In the genomic region with DNA sequence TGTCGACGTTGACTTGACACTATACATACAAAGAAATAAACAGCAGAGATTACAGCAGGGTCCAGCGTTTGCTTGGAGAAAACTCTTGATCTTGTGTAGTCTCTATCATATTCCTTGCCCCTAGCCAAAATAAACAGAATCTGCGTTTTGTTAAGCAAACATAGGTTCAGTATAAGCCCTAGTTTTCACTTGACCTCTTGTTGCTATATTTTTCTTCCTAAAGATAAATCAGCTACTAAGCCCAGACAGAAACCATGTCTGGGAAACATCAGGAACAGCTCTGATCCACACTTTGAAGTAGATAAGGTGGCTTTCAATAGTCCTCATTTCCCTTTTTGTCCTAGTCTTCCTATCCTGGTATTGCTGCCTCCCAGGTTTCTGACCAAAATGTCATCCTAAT, we compare ENCODE assay signal across 23 cellular contexts.
DNase-seq lines count a peak whose midpoint lies in the region; FAIRE-seq and TF ChIP-seq lines count a peak whose summit lies in the region.
"Had no signal": no experiment of that assay in that cellular context is flagged by ENCODE, and none has a peak within 500 bp of the region (broad histone marks: within the 10 kb centered on the region; RNA-seq: fewer than 3 reads in every experiment).

No MANE protein-coding gene starts in this region.

- FAIRE-seq in GM19239 (lab: Jason Lieb, UNC) = no peak
- FAIRE-seq: D721Med had no signal

- no peak overlapping the region for H3K4me3 Mint-ChIP-seq in nephron
- H3K4me3 Mint-ChIP-seq: activated CD8-positive, alpha-beta T cell treated with anti-CD3 and anti-CD28 coated beads for 36 hours; activated naive CD4-positive, alpha-beta T cell treated with anti-CD3 and anti-CD28 coated beads, Interleukin-2, amount 50 U/mL, for 24 hours; activated T-helper 17 cell treated with anti-CD3 and anti-CD28 coated beads, Interleukin-2, amount 50 U/mL, for 72 hours; memory B cell had no signal

- H3K9me3 Mint-ChIP-seq in nephron = peaks cover 4% of the 10 kb centered on the region
- H3K9me3 Mint-ChIP-seq: activated CD8-positive, alpha-beta T cell treated with anti-CD3 and anti-CD28 coated beads for 36 hours; activated naive CD4-positive, alpha-beta T cell treated with anti-CD3 and anti-CD28 coated beads, Interleukin-2, amount 50 U/mL, for 24 hours had no signal

- DNase-seq in DMS53 (lab: John Stamatoyannopoulos, UW) (peak; percentile 7), DMS53 treated with DMSO at 0.1 percent for 48 hours (lab: John Stamatoyannopoulos, UW; ENCODE audit: unreplicated experiment) (no peak), SK-N-DZ (ENCODE audit: low spot score) (peak; percentile 59), fibroblast of the aortic adventitia (ENCODE audit: low read depth) (peak; percentile 31), GOT3 (lab: John Stamatoyannopoulos, UW) (no peak), GM19239 (ENCODE audit: insufficient read length, low spot score) (no peak), NCI-H128 (lab: John Stamatoyannopoulos, UW; ENCODE audit: unreplicated experiment) (no peak)
- DNase-seq: activated CD8-positive, alpha-beta T cell treated with anti-CD3 and anti-CD28 coated beads for 36 hours; anterior cingulate cortex; glutamatergic neuron; Kasumi-1; kidney glomerular epithelial cell; NCI-H187; NCI-H526 treated with DMSO at 0.1 percent for 48 hours; stimulated activated naive CD8-positive, alpha-beta T cell treated with anti-CD3 and anti-CD28 coated beads, Interleukin-15, Interleukin-2, amounts not matched to agents 100 U/mL and 50 U/mL, for 24 hours had no signal

- no peak overlapping the region for H3K4me3 ChIP-seq in fibroblast of the aortic adventitia (ENCODE audit: low read depth, low read length)
- H3K4me3 ChIP-seq: prostate gland, thoracic aorta, vagina had no signal

- peaks cover 11% of the 10 kb centered on the region for H3K4me1 Mint-ChIP-seq in nephron
- H3K4me1 Mint-ChIP-seq: activated naive CD4-positive, alpha-beta T cell treated with anti-CD3 and anti-CD28 coated beads, Interleukin-2, amount 50 U/mL, for 24 hours; activated T-helper 17 cell treated with anti-CD3 and anti-CD28 coated beads, Interleukin-2, amount 50 U/mL, for 72 hours; memory B cell had no signal

- peak overlapping the region; percentile 59 to 83 (median 65) for H3K27ac Mint-ChIP-seq in nephron
- H3K27ac Mint-ChIP-seq: activated CD8-positive, alpha-beta T cell treated with anti-CD3 and anti-CD28 coated beads for 36 hours; activated naive CD4-positive, alpha-beta T cell treated with anti-CD3 and anti-CD28 coated beads, Interleukin-2, amount 50 U/mL, for 24 hours; activated T-helper 17 cell treated with anti-CD3 and anti-CD28 coated beads, Interleukin-2, amount 50 U/mL, for 72 hours; memory B cell had no signal

- TF ChIP-seq CTCF in fibroblast of the aortic adventitia (IDR thresholded peaks at IDR 0.05; ENCODE audit: insufficient read depth, low read length) (no peak), nephron (IDR thresholded peaks at IDR 0.05; ENCODE audit: unreplicated experiment in 3 of 3) (no peak)

- no peaks in the 10 kb centered on the region for H3K27me3 Mint-ChIP-seq in nephron (ENCODE audit: low read depth)
- H3K27me3 Mint-ChIP-seq: activated CD8-positive, alpha-beta T cell treated with anti-CD3 and anti-CD28 coated beads for 36 hours; activated naive CD4-positive, alpha-beta T cell treated with anti-CD3 and anti-CD28 coated beads, Interleukin-2, amount 50 U/mL, for 24 hours; activated T-helper 17 cell treated with anti-CD3 and anti-CD28 coated beads, Interleukin-2, amount 50 U/mL, for 72 hours; memory B cell had no signal

- peaks cover 6% of the 10 kb centered on the region for H3K36me3 Mint-ChIP-seq in nephron (ENCODE audit: low read depth)
- H3K36me3 Mint-ChIP-seq: activated naive CD4-positive, alpha-beta T cell treated with anti-CD3 and anti-CD28 coated beads, Interleukin-2, amount 50 U/mL, for 24 hours; memory B cell had no signal

Comparison
In these comparisons a context has a peak if more than half of its experiments do, and no peak if none do; other contexts are left out.
1. DNase-seq: peak in DMS53 (single experiment), SK-N-DZ (single experiment) and fibroblast of the aortic adventitia (single experiment); none in DMS53 treated with DMSO at 0.1 percent for 48 hours (single experiment), GOT3 (single experiment), GM19239 (single experiment) and NCI-H128 (single experiment).